Comparison of ENCODE assay signal across 7 cellular contexts in genomic region chr15:74955017-74955416, GRCh38. TPM values are rescaled to one million over a fixed set of nuclear protein-coding genes. Genes with fewer than 3 reads are reported as not detected.
A peak's percentile ranks its signal among the peaks of the same experiment; 100 is the strongest.
DNase-seq lines count a peak whose midpoint lies in the region; ATAC-seq, FAIRE-seq and TF ChIP-seq lines count a peak whose summit lies in the region.

No MANE protein-coding gene starts in this region.

- no peak overlapping the region for H3K56ac ChIP-seq in H1 (replicated peaks; ENCODE audit: insufficient read length, low read depth, low read length)

- H2BK20ac ChIP-seq in H1 (ENCODE audit: low read length) = no peak overlapping the region

- no peak overlapping the region for H4K5ac ChIP-seq in H1 (ENCODE audit: insufficient read length, low read depth, low read length)

- no peak overlapping the region for H2AK5ac ChIP-seq in H1 (ENCODE audit: low read depth, low read length)

- peak overlapping the region; percentile 61; the same call in 1 of the 2 replicates for H2BK15ac ChIP-seq in H1 (ENCODE audit: low read length)

- ATAC-seq in GM21381 (IDR thresholded peaks at IDR 0.05; ENCODE audit: unreplicated experiment) = no peak

- H3K18ac ChIP-seq in H1 (ENCODE audit: extremely low read depth, low read length) = peak overlapping the region; percentile 2; the same call in 1 of the 2 replicates

- peak overlapping the region; percentile 95 to 98 for H3K4me2 ChIP-seq in H1 (ENCODE audit: insufficient read depth in 1 of 2, low read depth in 2 of 2, low read length in 2 of 2)
- H3K4me2 ChIP-seq in parathyroid adenoma (ENCODE audit: low read length) = peak overlapping the region; percentile 86

- H3K4me3 ChIP-seq in HAP-1 (peak overlapping the region; percentile 28), H1 (ENCODE audit: extremely low read depth in 1 of 4, insufficient read depth in 2 of 4, low read depth in 3 of 4, low read length in 4 of 4) (peak overlapping the region; percentile 41 to 77 (median 69); a peak in 7 of 8 replicates), parathyroid adenoma (ENCODE audit: low read depth, low read length) (peak overlapping the region; percentile 70)

- H2AFZ ChIP-seq in H1 (ENCODE audit: low read length) (no peak overlapping the region), parathyroid adenoma (no peak overlapping the region)

- H3K4me1 ChIP-seq in HAP-1 (peaks cover 45% of the 10 kb centered on the region), H1 (replicated peaks in 1 of 4; ENCODE audit: control insufficient read depth in 3 of 4, insufficient read depth in 4 of 4, low read length in 3 of 4) (peaks cover 2 to 30% (median 17%) of the 10 kb centered on the region in 4 experiments), parathyroid adenoma (peaks cover 5% of the 10 kb centered on the region)

- POLR2A ChIA-PET in H1 (lab: Charles Lee; ENCODE audit: partially characterized antibody) = interaction anchor here (0.9 to 2.5 kb wide), 6 partner anchors 21 to 112 kb away, joined by 3 to 9 read pairs (median 4); partner anchors contain the start of genes FAM219B, PPCDC and ULK3

- H4K8ac ChIP-seq in H1 (ENCODE audit: extremely low read depth, insufficient read depth, low read length) = no peak overlapping the region

- TF ChIP-seq POLR2A in H1 (IDR thresholded peaks at IDR 0.05; ENCODE audit: control extremely low read depth in 1 of 2, low read depth in 2 of 2, low read length in 2 of 2) = no peak

- no peak overlapping the region for H3K14ac ChIP-seq in H1 (ENCODE audit: insufficient read length)

- no peak overlapping the region for H3K27ac ChIP-seq in H1 (ENCODE audit: low read depth, low read length)
- H3K27ac ChIP-seq in parathyroid adenoma = no peak overlapping the region

- CTCF ChIA-PET in H1 (lab: Charles Lee; ENCODE audit: partially characterized antibody) = interaction anchor here (0.9 to 2.7 kb wide), 16 partner anchors 9 to 229 kb away, joined by 3 to 10 read pairs (median 4); partner anchors contain the start of genes CYP1A1 and SCAMP5

- H2BK12ac ChIP-seq in H1 (ENCODE audit: low read depth, low read length) = no peak overlapping the region

- no peak overlapping the region for H3K23ac ChIP-seq in H1 (ENCODE audit: insufficient read length)

- no peak for TF ChIP-seq RAD21 in H1 (IDR thresholded peaks at IDR 0.05 in 1 of 2, conservative IDR thresholded peaks at IDR 0.05 in 1 of 2; ENCODE audit: low read depth in 2 of 2, low read length in 2 of 2)

- H3K23me2 ChIP-seq in H1 (ENCODE audit: low read depth, low read length) = peaks cover 38% of the 10 kb centered on the region

- TF ChIP-seq EP300 in H1 (IDR thresholded peaks at IDR 0.05; ENCODE audit: borderline replicate concordance in 1 of 2, low read depth in 2 of 2, low read length in 2 of 2) = no peak

- H4K91ac ChIP-seq in H1 (replicated peaks; ENCODE audit: insufficient read length, low read length) = no peak overlapping the region

- in situ Hi-C loops in HAP-1 (cut with MboI; ENCODE audit: low sequenced_read_pairs) = loop anchor here (5.0 kb wide), 1 partner anchor 333 kb away; no protein-coding TSS in a partner anchor

- H3K36me3 ChIP-seq in HAP-1 (replicated peaks) = no peaks in the 10 kb centered on the region
- no peaks in the 10 kb centered on the region for H3K36me3 ChIP-seq in H1 (ENCODE audit: control insufficient read depth in 2 of 4, insufficient read depth in 4 of 4, low read length in 3 of 4)
- no peaks in the 10 kb centered on the region for H3K36me3 ChIP-seq in parathyroid adenoma (ENCODE audit: control insufficient read depth, insufficient read depth, low read length)

- DNase-seq in HAP-1 (ENCODE audit: low spot score in 2 of 2) = no peak
- peak; percentile 42 for DNase-seq in RKO (ENCODE audit: low spot score)
- no peak for DNase-seq in H1 (ENCODE audit: low read depth in 1 of 2, low spot score in 2 of 2)
- DNase-seq in iPS-NIHi11 (ENCODE audit: low spot score) = no peak
- no peak for DNase-seq in cortex of kidney (lab: John Stamatoyannopoulos, UW)

- no peaks in the 10 kb centered on the region for H3K9me3 ChIP-seq in HAP-1
- no peaks in the 10 kb centered on the region for H3K9me3 ChIP-seq in H1 (ENCODE audit: insufficient read depth in 2 of 2, low read depth in 1 of 2, low read length in 1 of 2)
- H3K9me3 ChIP-seq in parathyroid adenoma (ENCODE audit: control insufficient read depth, low read length) = no peaks in the 10 kb centered on the region

- H2BK120ac ChIP-seq in H1 (replicated peaks; ENCODE audit: low read depth, low read length) = no peak overlapping the region

- peaks cover 0 to 19% of the 10 kb centered on the region in 2 experiments; a peak in 2 of 4 replicates for H3K79me2 ChIP-seq in H1 (ENCODE audit: control insufficient read depth in 1 of 2, insufficient read depth in 2 of 2, low read length in 2 of 2)
- H3K79me2 ChIP-seq in parathyroid adenoma = no peaks in the 10 kb centered on the region

- WGBS in H1 (ENCODE audit: extremely low coverage in 1 of 2, insufficient coverage in 1 of 2, insufficient read length in 1 of 2, insufficient replicate concordance in 2 of 2, low coverage in 1 of 2, low lambda C conversion rate in 2 of 2, missing lambda C conversion rate in 1 of 2), 2 experiments = 79% methylated on average over 8 of the region's 8 CpGs; no CpG with 5 or more reads in 1 of the 2 experiments

- H3K4ac ChIP-seq in H1 (replicated peaks; ENCODE audit: insufficient read length, low read depth, low read length) = peak overlapping the region; percentile 22

- no peak for FAIRE-seq in H1 (lab: Jason Lieb, UNC)

- H3K9ac ChIP-seq in H1 (replicated peaks in 1 of 4; ENCODE audit: extremely low read depth in 1 of 4, low read depth in 3 of 4, low read length in 3 of 4) (peak overlapping the region in 1 of 4 experiments; percentile 14; a peak in 1 of 7 replicates), parathyroid adenoma (no peak overlapping the region)

- H3K27me3 ChIP-seq in HAP-1 (ENCODE audit: low read depth) (no peaks in the 10 kb centered on the region), H1 (replicated peaks in 1 of 4; ENCODE audit: control insufficient read depth in 3 of 4, extremely low read depth in 1 of 4, insufficient read depth in 3 of 4, low read length in 3 of 4) (peaks cover 5 to 33% (median 32%) of the 10 kb centered on the region in 4 experiments), parathyroid adenoma (ENCODE audit: control insufficient read depth, insufficient read depth, low read length) (no peaks in the 10 kb centered on the region)

- peaks cover 0 to 4% of the 10 kb centered on the region in 2 experiments for H4K20me1 ChIP-seq in H1 (replicated peaks in 1 of 2; ENCODE audit: control insufficient read depth in 1 of 2, insufficient read depth in 2 of 2, low read length in 2 of 2)

- no peak for TF ChIP-seq CTCF in H1 (IDR thresholded peaks at IDR 0.05; ENCODE audit: control extremely low read depth in 1 of 3, insufficient read depth in 1 of 3, low read depth in 1 of 3, low read length in 3 of 3)
- no peak for TF ChIP-seq CTCF in parathyroid adenoma (IDR thresholded peaks at IDR 0.05)

- H3K79me1 ChIP-seq in H1 (ENCODE audit: low read depth, low read length) = 0 out of 2 replicates have a peak, but pooled peaks cover 2% of the 10 kb centered on the region

- H2BK5ac ChIP-seq in H1 (ENCODE audit: low read depth, low read length) = no peak overlapping the region

TF ChIP-seq in H1, 55 proteins besides CTCF, POLR2A, EP300 and RAD21 (continues in another document):
- no peak for TF ChIP-seq EZH2 (IDR thresholded peaks at IDR 0.05; ENCODE audit: low read depth, low read length, severe bottlenecking)
- TF ChIP-seq GTF2F1 (IDR thresholded peaks at IDR 0.05; ENCODE audit: borderline replicate concordance, low read depth, low read length) = no peak
- no peak for TF ChIP-seq RXRA (IDR thresholded peaks at IDR 0.05; ENCODE audit: insufficient read depth, low read depth, low read length)

RNA-seq across cellular contexts. Expression of gene RPP25, which starts 1.6 kb away (rescaled TPM):
- 19.4 and 19.8 TPM in 2 replicates for total RNA-seq in H1 (2021; fragmentation: NEBNext Ultra II Directional; extraction: Animal tissue kit (Norgen Biotek cat#: 25700))
- 17.4 and 20.0 TPM in 2 replicates for polyA plus RNA-seq in H1 (2011; rRNA removed)
- 13.5 TPM for polyA plus RNA-seq in H1 (2011; cell fraction: cytosol; rRNA removed)
- 11.8 TPM for polyA plus RNA-seq in H1 (2011; cell fraction: nucleus; rRNA removed)
- 12.7 to 16.2 TPM (median 14.6 TPM) in 4 replicates for polyA plus RNA-seq in H1 (2012, experiment 1 of 2)
- 16.3 TPM for polyA plus RNA-seq in H1 (2012, experiment 2 of 2)
- polyA plus RNA-seq in H1 (2013, experiment 1 of 2) = 18.6 TPM
- polyA plus RNA-seq in H1 (2013, experiment 2 of 2) = 18.2 TPM
- polyA minus RNA-seq in H1 (2011; rRNA and poly(A)+ RNA removed) = 5.3 and 5.4 TPM in 2 replicates
- 7.6 TPM for polyA minus RNA-seq in H1 (2011; cell fraction: cytosol; rRNA and poly(A)+ RNA removed)
- 9.9 TPM for polyA minus RNA-seq in H1 (2011; cell fraction: nucleus; rRNA and poly(A)+ RNA removed)

RNA-seq across cellular contexts. Expression of gene COX5A, which starts 17.1 kb away (rescaled TPM):
- 367 and 373 TPM in 2 replicates for total RNA-seq in H1 (2021; fragmentation: NEBNext Ultra II Directional; extraction: Animal tissue kit (Norgen Biotek cat#: 25700))
- 228 and 270 TPM in 2 replicates for polyA plus RNA-seq in H1 (2011; rRNA removed)
- 199 TPM for polyA plus RNA-seq in H1 (2011; cell fraction: cytosol; rRNA removed)
- 180 TPM for polyA plus RNA-seq in H1 (2011; cell fraction: nucleus; rRNA removed)
- 450 to 541 TPM (median 483 TPM) in 4 replicates for polyA plus RNA-seq in H1 (2012, experiment 1 of 2)
- polyA plus RNA-seq in H1 (2012, experiment 2 of 2) = 390 TPM
- polyA plus RNA-seq in H1 (2013, experiment 1 of 2) = 715 TPM
- polyA plus RNA-seq in H1 (2013, experiment 2 of 2) = 668 TPM
- polyA minus RNA-seq in H1 (2011; rRNA and poly(A)+ RNA removed) = 51.3 and 57.4 TPM in 2 replicates
- 129 TPM for polyA minus RNA-seq in H1 (2011; cell fraction: cytosol; rRNA and poly(A)+ RNA removed)
- polyA minus RNA-seq in H1 (2011; cell fraction: nucleus; rRNA and poly(A)+ RNA removed) = 64.8 TPM

RNA-seq across cellular contexts. Expression of gene SCAMP5, which starts 40.3 kb away (rescaled TPM):
- total RNA-seq in H1 (2021; fragmentation: NEBNext Ultra II Directional; extraction: Animal tissue kit (Norgen Biotek cat#: 25700)) = 51.8 and 55.4 TPM in 2 replicates
- polyA plus RNA-seq in H1 (2011; rRNA removed) = 94.7 and 96.4 TPM in 2 replicates
- 67.2 TPM for polyA plus RNA-seq in H1 (2011; cell fraction: cytosol; rRNA removed)
- 80.9 TPM for polyA plus RNA-seq in H1 (2011; cell fraction: nucleus; rRNA removed)
- 45.3 to 68.0 TPM (median 54.9 TPM) in 4 replicates for polyA plus RNA-seq in H1 (2012, experiment 1 of 2)
- 63.6 TPM for polyA plus RNA-seq in H1 (2012, experiment 2 of 2)
- 44.6 TPM for polyA plus RNA-seq in H1 (2013, experiment 1 of 2)
- 46.5 TPM for polyA plus RNA-seq in H1 (2013, experiment 2 of 2)
- 90.2 and 116 TPM in 2 replicates for polyA minus RNA-seq in H1 (2011; rRNA and poly(A)+ RNA removed)
- polyA minus RNA-seq in H1 (2011; cell fraction: cytosol; rRNA and poly(A)+ RNA removed) = 36.7 TPM
- 38.4 TPM for polyA minus RNA-seq in H1 (2011; cell fraction: nucleus; rRNA and poly(A)+ RNA removed)

RNA-seq across cellular contexts. Expression of gene FAM219B, which starts 48.4 kb away (rescaled TPM):
- total RNA-seq in H1 (2021; fragmentation: NEBNext Ultra II Directional; extraction: Animal tissue kit (Norgen Biotek cat#: 25700)) = 56.1 and 57.1 TPM in 2 replicates
- polyA plus RNA-seq in H1 (2011; rRNA removed) = 66.6 and 91.3 TPM in 2 replicates
- 111 TPM for polyA plus RNA-seq in H1 (2011; cell fraction: cytosol; rRNA removed)
- polyA plus RNA-seq in H1 (2011; cell fraction: nucleus; rRNA removed) = 237 TPM
- polyA plus RNA-seq in H1 (2012, experiment 1 of 2) = 43.7 to 58.2 TPM (median 47.1 TPM) in 4 replicates
- 24.3 TPM for polyA plus RNA-seq in H1 (2012, experiment 2 of 2)
- polyA plus RNA-seq in H1 (2013, experiment 1 of 2) = 42.0 TPM
- polyA plus RNA-seq in H1 (2013, experiment 2 of 2) = 27.8 TPM
- polyA minus RNA-seq in H1 (2011; rRNA and poly(A)+ RNA removed) = 61.6 and 65.5 TPM in 2 replicates
- 27.2 TPM for polyA minus RNA-seq in H1 (2011; cell fraction: cytosol; rRNA and poly(A)+ RNA removed)
- 58.1 TPM for polyA minus RNA-seq in H1 (2011; cell fraction: nucleus; rRNA and poly(A)+ RNA removed)
